In genomic region chr14:99174920-99175319, GRCh38 we compare ENCODE assay signal across 20 cellular contexts.
"Had no signal": no experiment of that assay in that cellular context is flagged by ENCODE, and none has a peak within 500 bp of the region (broad histone marks: within the 10 kb centered on the region; RNA-seq: fewer than 3 reads in every experiment).

No MANE protein-coding gene starts in this region.

- H3K9me3 Mint-ChIP-seq: activated B cell treated with CpG ODN at 0.5 μM for 24 hours; activated naive CD8-positive, alpha-beta T cell treated with anti-CD3 and anti-CD28 coated beads for 36 hours; activated T-cell treated with anti-CD3 and anti-CD28 coated beads, Interleukin-2, amount 50 U/mL, for 72 hours; neural progenitor cell had no signal

- DNase-seq: activated B cell treated with CpG ODN at 0.5 μM for 24 hours; activated CD4-positive, alpha-beta T cell treated with anti-CD3 and anti-CD28 coated beads for 36 hours; activated naive CD8-positive, alpha-beta T cell treated with anti-CD3 and anti-CD28 coated beads for 36 hours; activated T-cell treated with anti-CD3 and anti-CD28 coated beads, Interleukin-2, amount 50 U/mL, for 72 hours; heart left ventricle; lower lobe of right lung; mesendoderm; naive B cell; retina; stimulated activated CD4-positive, alpha-beta T cell treated with anti-CD3 and anti-CD28 coated beads, Interleukin-2, amount 100 ng/mL, for 48 hours; stimulated activated naive CD4-positive, alpha-beta T cell; SW 1271; T-helper 17 cell; thyroid gland; upper lobe of right lung had no signal

- ATAC-seq: activated CD4-positive, alpha-beta T cell treated with anti-CD3 and anti-CD28 coated beads for 36 hours; activated T-cell treated with anti-CD3 and anti-CD28 coated beads, Interleukin-2, amount 50 U/mL, for 72 hours; heart left ventricle; lower lobe of right lung; T-helper 17 cell had no signal

- H3K4me3 ChIP-seq: breast epithelium, coronary artery, heart left ventricle, lower lobe of right lung, neural progenitor cell, SK-N-MC, thyroid gland, upper lobe of right lung had no signal

- H3K4me1 ChIP-seq: breast epithelium, upper lobe of right lung had no signal

- H3K27ac ChIP-seq: breast epithelium, coronary artery, heart left ventricle, lower lobe of right lung, neural progenitor cell, SK-N-MC, thyroid gland, upper lobe of right lung had no signal

- H3K9me3 ChIP-seq: breast epithelium, heart left ventricle, lower lobe of right lung, thyroid gland, upper lobe of right lung had no signal

- H3K4me3 Mint-ChIP-seq: activated B cell treated with CpG ODN at 0.5 μM for 24 hours; activated CD4-positive, alpha-beta T cell treated with anti-CD3 and anti-CD28 coated beads for 36 hours; activated naive CD8-positive, alpha-beta T cell treated with anti-CD3 and anti-CD28 coated beads for 36 hours; activated T-cell treated with anti-CD3 and anti-CD28 coated beads, Interleukin-2, amount 50 U/mL, for 72 hours; naive B cell; neural progenitor cell had no signal

- H3K27me3 ChIP-seq: breast epithelium, neural progenitor cell, thyroid gland, upper lobe of right lung had no signal

- H3K4me1 Mint-ChIP-seq: activated B cell treated with CpG ODN at 0.5 μM for 24 hours, naive B cell had no signal

- H3K36me3 ChIP-seq: breast epithelium, heart left ventricle, lower lobe of right lung, neural progenitor cell, thyroid gland, upper lobe of right lung had no signal

- H3K27ac Mint-ChIP-seq: activated B cell treated with CpG ODN at 0.5 μM for 24 hours; activated CD4-positive, alpha-beta T cell treated with anti-CD3 and anti-CD28 coated beads for 36 hours; activated naive CD8-positive, alpha-beta T cell treated with anti-CD3 and anti-CD28 coated beads for 36 hours; activated T-cell treated with anti-CD3 and anti-CD28 coated beads, Interleukin-2, amount 50 U/mL, for 72 hours; naive B cell; neural progenitor cell; progenitor cell of endocrine pancreas; T-helper 17 cell had no signal

- H3K36me3 Mint-ChIP-seq: naive B cell, neural progenitor cell had no signal

- H3K27me3 Mint-ChIP-seq: activated B cell treated with CpG ODN at 0.5 μM for 24 hours; activated CD4-positive, alpha-beta T cell treated with anti-CD3 and anti-CD28 coated beads for 36 hours; activated naive CD8-positive, alpha-beta T cell treated with anti-CD3 and anti-CD28 coated beads for 36 hours; progenitor cell of endocrine pancreas; T-helper 17 cell had no signal
